In genomic region chr5:41843456-41844112, GRCh38 we compare ENCODE assay signal across 8 cellular contexts. TPM values are rescaled to one million over a fixed set of nuclear protein-coding genes. Genes with fewer than 3 reads are reported as not detected.
A peak's percentile ranks its signal among the peaks of the same experiment; 100 is the strongest.
DNase-seq lines count a peak whose midpoint lies in the region; ATAC-seq and TF ChIP-seq lines count a peak whose summit lies in the region.

No MANE protein-coding gene starts in this region.

- ATAC-seq in GM19372 (IDR thresholded peaks at IDR 0.05; ENCODE audit: low read depth, unreplicated experiment): peak; percentile 48
- peak; percentile 51 for ATAC-seq in HG03342 (IDR thresholded peaks at IDR 0.05; ENCODE audit: unreplicated experiment)

- CTCF ChIA-PET in Calu3 (lab: Charles Lee): interaction anchor here (0.5 to 1.9 kb wide), 4 partner anchors 136 to 939 kb away, joined by 3 to 8 read pairs (median 4); no protein-coding TSS in a partner anchor

- no peaks in the 10 kb centered on the region for H4K20me1 ChIP-seq in smooth muscle cell (ENCODE audit: low read depth)

- DNase-seq in Calu3 (peak; percentile 59), NCI-H345 (lab: John Stamatoyannopoulos, UW) (peak; percentile 51), amniotic epithelial cell (ENCODE audit: low read depth) (peak; percentile 67), hepatic stellate cell (ENCODE audit: low spot score) (peak; percentile 7), smooth muscle cell (lab: John Stamatoyannopoulos, UW; ENCODE audit: unreplicated experiment) (no peak)
- no peak for DNase-seq in activated T-cell treated with anti-CD3 and anti-CD28 coated beads, Interleukin-2, amount 50 U/mL, for 48 hours

- no peak overlapping the region for H3K27ac ChIP-seq in smooth muscle cell (ENCODE audit: low read depth)

- peaks cover 13% of the 10 kb centered on the region for H3K4me1 Mint-ChIP-seq in Calu3 (ENCODE audit: low read depth, unreplicated experiment)

- BruUV-seq in Calu3 (replicated peaks; lab: Mats Ljungman, UMichigan): no TSS peak

- H3K36me3 Mint-ChIP-seq in Calu3 (ENCODE audit: insufficient read depth, unreplicated experiment): no peaks in the 10 kb centered on the region

- peak; percentile 76 for TF ChIP-seq CTCF in Calu3 (IDR thresholded peaks at IDR 0.05; ENCODE audit: unreplicated experiment)
- TF ChIP-seq CTCF in smooth muscle cell (IDR thresholded peaks at IDR 0.05; ENCODE audit: borderline replicate concordance, insufficient read depth, poor library complexity, severe bottlenecking): peak; percentile 90

- no peaks in the 10 kb centered on the region for H3K79me2 ChIP-seq in smooth muscle cell (ENCODE audit: low read depth)

- 33% methylated on average over 5 of the region's 5 CpGs for WGBS in smooth muscle cell (ENCODE audit: low lambda C conversion rate)

- no peaks in the 10 kb centered on the region for H3K4me1 ChIP-seq in smooth muscle cell (ENCODE audit: low read depth)

- H3K9me3 ChIP-seq in smooth muscle cell (replicated peaks; ENCODE audit: low read depth): no peaks in the 10 kb centered on the region

- H3K4me2 ChIP-seq in smooth muscle cell: no peak overlapping the region

- H2AFZ ChIP-seq in smooth muscle cell (ENCODE audit: low read depth): no peak overlapping the region

- no peaks in the 10 kb centered on the region for H3K27me3 Mint-ChIP-seq in Calu3 (ENCODE audit: unreplicated experiment)

- H3K4me3 ChIP-seq in smooth muscle cell: no peak overlapping the region

- H3K9me3 Mint-ChIP-seq in Calu3 (ENCODE audit: low read depth, unreplicated experiment): no peaks in the 10 kb centered on the region

- H3K27me3 ChIP-seq in smooth muscle cell (ENCODE audit: low read depth): no peaks in the 10 kb centered on the region

- H3K36me3 ChIP-seq in smooth muscle cell (ENCODE audit: low read depth): no peaks in the 10 kb centered on the region

- intact Hi-C loops in Calu3 (cut with micrococcal nuclease; ENCODE audit: unreplicated experiment): loop anchor here (1.0 to 5.0 kb wide), 6 partner anchors 135 to 939 kb away; no protein-coding TSS in a partner anchor

- H3K4me3 Mint-ChIP-seq in Calu3 (ENCODE audit: low read depth, unreplicated experiment): no peak overlapping the region

- no peak overlapping the region for H3K9ac ChIP-seq in smooth muscle cell (ENCODE audit: low read depth)

- no peaks in the 10 kb centered on the region for H3F3A ChIP-seq in smooth muscle cell (ENCODE audit: low read depth)

- H3K27ac Mint-ChIP-seq in Calu3 (ENCODE audit: unreplicated experiment): no peak overlapping the region

RNA-seq across cellular contexts. Expression of gene OXCT1, which starts 26.6 kb away (rescaled TPM):
- total RNA-seq in Calu3 (2022): 13.2 and 14.2 TPM in 2 replicates
- total RNA-seq in smooth muscle cell: 16.7 and 19.8 TPM in 2 replicates
- polyA plus RNA-seq in smooth muscle cell: 10.0 and 11.2 TPM in 2 replicates

Comparison
In these comparisons a context has a peak if more than half of its experiments do, and no peak if none do; other contexts are left out.
1. DNase-seq: peak in Calu3 (single experiment), NCI-H345 (single experiment), amniotic epithelial cell (single experiment) and hepatic stellate cell (single experiment); none in smooth muscle cell (single experiment) and activated T-cell treated with anti-CD3 and anti-CD28 coated beads, Interleukin-2, amount 50 U/mL, for 48 hours (0 of 2).